Comparison of ENCODE assay signal across 9 cellular contexts in the genomic region with DNA sequence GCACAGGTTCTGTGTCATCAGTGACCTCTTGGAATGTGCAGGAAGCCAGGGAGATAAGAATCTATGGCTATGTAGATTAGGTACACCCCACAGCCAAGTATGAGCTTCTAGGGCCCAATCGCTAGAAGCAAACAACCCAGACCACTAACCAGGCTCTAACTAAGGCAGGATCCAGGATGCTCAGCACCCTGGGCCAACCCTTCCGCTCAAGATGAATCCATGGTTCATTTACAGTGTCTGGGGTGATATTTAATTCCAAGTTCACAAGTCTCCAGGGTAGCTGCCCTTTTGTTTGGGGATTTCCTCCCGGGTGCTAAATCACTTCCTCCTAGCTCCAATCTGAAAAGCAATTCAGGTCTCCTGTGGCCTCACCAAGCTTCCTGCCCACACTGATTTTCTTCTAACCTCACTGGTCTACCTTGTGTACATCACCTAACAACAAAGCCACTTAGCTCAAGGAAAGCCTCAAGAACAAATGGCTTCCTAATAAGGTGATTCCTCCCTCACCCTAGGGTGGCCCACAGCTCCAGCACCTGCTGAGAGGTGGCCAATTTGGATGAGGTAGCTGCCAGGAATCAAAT. TPM values are rescaled to one million over a fixed set of nuclear protein-coding genes. Genes with fewer than 3 reads are reported as not detected.
A peak's percentile ranks its signal among the peaks of the same experiment; 100 is the strongest.
DNase-seq lines count a peak whose midpoint lies in the region; ATAC-seq, FAIRE-seq and TF ChIP-seq lines count a peak whose summit lies in the region.
"Had no signal": no experiment of that assay in that cellular context is flagged by ENCODE, and none has a peak within 500 bp of the region (broad histone marks: within the 10 kb centered on the region; RNA-seq: fewer than 3 reads in every experiment).

No MANE protein-coding gene starts in this region.

- peaks cover 12% of the 10 kb centered on the region for H3K36me3 Mint-ChIP-seq in activated CD8-positive, alpha-beta T cell treated with anti-CD3 and anti-CD28 coated beads for 36 hours (ENCODE audit: low read depth)

- CTCF ChIA-PET in activated CD8-positive, alpha-beta T cell treated with anti-CD3 and anti-CD28 coated beads for 36 hours (lab: Charles Lee): interaction anchor here (0.7 to 1.7 kb wide), 4 partner anchors 33 to 196 kb away, joined by 3 to 7 read pairs (median 4); a partner anchor contains a TSS

- H3K9me3 Mint-ChIP-seq in activated CD8-positive, alpha-beta T cell treated with anti-CD3 and anti-CD28 coated beads for 36 hours: no peaks in the 10 kb centered on the region

- POLR2A ChIA-PET in activated CD8-positive, alpha-beta T cell treated with anti-CD3 and anti-CD28 coated beads for 36 hours (lab: Charles Lee): interaction anchor here (1.0 to 4.5 kb wide), 5 partner anchors 10 to 145 kb away, joined by 3 to 44 read pairs (median 4); no protein-coding TSS in a partner anchor

- peak overlapping the region; percentile 37 to 88 for H3K4me3 ChIP-seq in kidney (ENCODE audit: low read length in 2 of 2)
- H3K4me3 ChIP-seq in tibial artery: peak overlapping the region in 1 of 2 donors; percentile 1

- H3K27ac ChIP-seq in kidney (ENCODE audit: low read depth in 2 of 2, low read length in 2 of 2): peak overlapping the region; percentile 20 to 25
- peak overlapping the region; percentile 92 to 97 for H3K27ac ChIP-seq in tibial artery

- H3K4me3 Mint-ChIP-seq in activated CD8-positive, alpha-beta T cell treated with anti-CD3 and anti-CD28 coated beads for 36 hours: peak overlapping the region; percentile 86

- no peak for FAIRE-seq in kidney (lab: Jason Lieb, UNC)

- DNase-seq in activated naive CD4-positive, alpha-beta T cell treated with Interleukin-2 at 50 U/mL for 16 hours: peak; percentile 34
- DNase-seq in activated naive CD4-positive, alpha-beta T cell treated with anti-CD3 and anti-CD28 coated beads, Interleukin-2, amount 50 U/mL, for 16 hours: no peak
- peak; percentile 69 for DNase-seq in activated CD8-positive, alpha-beta T cell treated with anti-CD3 and anti-CD28 coated beads for 36 hours
- DNase-seq in kidney (no peak), tibial artery (peak in 1 of 2 donors; percentile 23), HuH-7 (ENCODE audit: low spot score) (no peak)
- DNase-seq: SW 1271 had no signal

- peak overlapping the region; percentile 85 for H3K27ac Mint-ChIP-seq in activated CD8-positive, alpha-beta T cell treated with anti-CD3 and anti-CD28 coated beads for 36 hours

- ATAC-seq in activated CD8-positive, alpha-beta T cell treated with anti-CD3 and anti-CD28 coated beads for 36 hours: no peak
- no peak for ATAC-seq in GM21786 (IDR thresholded peaks at IDR 0.05; ENCODE audit: unreplicated experiment)
- no peak for ATAC-seq in GM21515 (IDR thresholded peaks at IDR 0.05; ENCODE audit: unreplicated experiment)

- H3K9me3 ChIP-seq in kidney (ENCODE audit: control insufficient read depth in 1 of 2, low read length in 2 of 2) (no peaks in the 10 kb centered on the region), tibial artery (no peaks in the 10 kb centered on the region)

- intact Hi-C loops in activated CD8-positive, alpha-beta T cell treated with anti-CD3 and anti-CD28 coated beads for 36 hours (cut with micrococcal nuclease): loop anchor here (2.0 kb wide), 1 partner anchor 33 kb away; no protein-coding TSS in a partner anchor
- intact Hi-C loops in kidney (cut with DNase I): no loop called here
- intact Hi-C loops in tibial artery (cut with DNase I; ENCODE audit: low total_unique reads): loop anchor here (5.0 kb wide), 2 partner anchors 38 to 143 kb away; a partner anchor contains a TSS

- no peaks in the 10 kb centered on the region for H3K36me3 ChIP-seq in kidney (ENCODE audit: control insufficient read depth in 1 of 2, insufficient read depth in 2 of 2, low read length in 2 of 2)
- no peaks in the 10 kb centered on the region for H3K36me3 ChIP-seq in tibial artery

- H3K27me3 Mint-ChIP-seq in activated CD8-positive, alpha-beta T cell treated with anti-CD3 and anti-CD28 coated beads for 36 hours: peaks cover 8% of the 10 kb centered on the region

- no peak for TF ChIP-seq CTCF in activated CD8-positive, alpha-beta T cell treated with anti-CD3 and anti-CD28 coated beads for 36 hours (IDR thresholded peaks at IDR 0.05)
- TF ChIP-seq CTCF in kidney (IDR thresholded peaks at IDR 0.05; ENCODE audit: borderline replicate concordance, extremely low read depth, insufficient read depth) (no peak), tibial artery (IDR thresholded peaks at IDR 0.05) (no peak)

- no peaks in the 10 kb centered on the region for H3K27me3 ChIP-seq in tibial artery

- peaks cover 58% of the 10 kb centered on the region for H3K4me1 Mint-ChIP-seq in activated CD8-positive, alpha-beta T cell treated with anti-CD3 and anti-CD28 coated beads for 36 hours (ENCODE audit: low read depth)

- H3K9ac ChIP-seq in kidney (ENCODE audit: low read length in 2 of 2): peak overlapping the region in 1 of 2 donors; percentile 6

- H3K4me1 ChIP-seq in kidney (ENCODE audit: control insufficient read depth in 1 of 2, insufficient read depth in 1 of 2, low read depth in 1 of 2, low read length in 2 of 2) (peaks cover 0 to 22% of the 10 kb centered on the region in 2 donors), tibial artery (peaks cover 0 to 61% (median 38%) of the 10 kb centered on the region in 4 donors)

RNA-seq across cellular contexts. Expression of a gene that starts 2.4 kb away (rescaled TPM):
- total RNA-seq in activated CD8-positive, alpha-beta T cell treated with anti-CD3 and anti-CD28 coated beads for 36 hours: 10 to 100 TPM; 22.3 to 22.6 TPM
- 38.5 TPM for total RNA-seq in kidney
- 15.7 TPM for polyA plus RNA-seq in kidney (ENCODE audit: insufficient read depth, low read depth, low replicate concordance)

RNA-seq across cellular contexts. Expression of a gene that starts 50.9 kb away (rescaled TPM):
- not detected for total RNA-seq in activated CD8-positive, alpha-beta T cell treated with anti-CD3 and anti-CD28 coated beads for 36 hours
- total RNA-seq in kidney: not detected
- not detected for polyA plus RNA-seq in kidney (ENCODE audit: insufficient read depth, low read depth, low replicate concordance)

Comparison
In these comparisons a context has a peak if more than half of its experiments do, and no peak if none do; other contexts are left out.
1. DNase-seq: peak in activated naive CD4-positive, alpha-beta T cell treated with Interleukin-2 at 50 U/mL for 16 hours (single experiment) and activated CD8-positive, alpha-beta T cell treated with anti-CD3 and anti-CD28 coated beads for 36 hours (single experiment); none in activated naive CD4-positive, alpha-beta T cell treated with anti-CD3 and anti-CD28 coated beads, Interleukin-2, amount 50 U/mL, for 16 hours (single experiment), kidney (single experiment) and HuH-7 (single experiment).